Comparison of ENCODE assay signal across 26 cellular contexts in genomic region chr18:37572736-37573135, GRCh38. TPM values are rescaled to one million over a fixed set of nuclear protein-coding genes. Genes with fewer than 3 reads are reported as not detected.
DNase-seq lines count a peak whose midpoint lies in the region; ATAC-seq, FAIRE-seq and TF ChIP-seq lines count a peak whose summit lies in the region.
"Had no signal": no experiment of that assay in that cellular context is flagged by ENCODE, and none has a peak within 500 bp of the region (broad histone marks: within the 10 kb centered on the region; RNA-seq: fewer than 3 reads in every experiment).

No MANE protein-coding gene starts in this region.

- H3K4me2 ChIP-seq in H1 (ENCODE audit: insufficient read depth in 1 of 2, low read depth in 2 of 2, low read length in 2 of 2) = no peak overlapping the region
- H3K4me2 ChIP-seq in neuronal stem cell (ENCODE audit: insufficient read depth, low read length, poor library complexity, severe bottlenecking) = no peak overlapping the region
- H3K4me2 ChIP-seq: BLaER1 treated with 17β-estradiol and CSF1 and Interleukin-3, amounts not matched to agents 10 nM and 100 nM; GM23338 had no signal

- no peak for TF ChIP-seq CTCF in H1 (IDR thresholded peaks at IDR 0.05; ENCODE audit: control extremely low read depth in 1 of 3, insufficient read depth in 1 of 3, low read depth in 1 of 3, low read length in 3 of 3)

- H3K56ac ChIP-seq in H1 (replicated peaks; ENCODE audit: insufficient read length, low read depth, low read length) = no peak overlapping the region

- no peak overlapping the region for H4K8ac ChIP-seq in H1 (ENCODE audit: extremely low read depth, insufficient read depth, low read length)
- H4K8ac ChIP-seq in neuronal stem cell (ENCODE audit: low read depth, low read length) = no peak overlapping the region

- CTCF ChIA-PET in H1 (lab: Charles Lee; ENCODE audit: partially characterized antibody) = no interaction called here

- H3K23ac ChIP-seq in H1 (ENCODE audit: insufficient read length) = no peak overlapping the region
- no peak overlapping the region for H3K23ac ChIP-seq in neuronal stem cell (ENCODE audit: low read depth, low read length, poor library complexity)

- POLR2A ChIA-PET in H1 (lab: Charles Lee; ENCODE audit: partially characterized antibody) = no interaction called here

- no peak for FAIRE-seq in H1 (lab: Jason Lieb, UNC)
- FAIRE-seq: A204.1, GM12878, H54 had no signal

- TF ChIP-seq EP300 in H1 (IDR thresholded peaks at IDR 0.05; ENCODE audit: borderline replicate concordance in 1 of 2, low read depth in 2 of 2, low read length in 2 of 2) = no peak

- H3K4me1 ChIP-seq in H1 (replicated peaks in 1 of 4; ENCODE audit: control insufficient read depth in 3 of 4, insufficient read depth in 4 of 4, low read length in 3 of 4) = peaks cover 14 to 34% (median 18%) of the 10 kb centered on the region in 4 experiments
- peaks cover 0 to 11% of the 10 kb centered on the region in 2 donors for H3K4me1 ChIP-seq in neuronal stem cell (ENCODE audit: control insufficient read depth in 2 of 2, insufficient read depth in 1 of 2, low read depth in 1 of 2, low read length in 2 of 2)

- H4K91ac ChIP-seq in H1 (replicated peaks; ENCODE audit: insufficient read length, low read length) (no peak overlapping the region), neuronal stem cell (ENCODE audit: low read depth, low read length, poor library complexity) (no peak overlapping the region)

- H2AFZ ChIP-seq in H1 (ENCODE audit: low read length) = no peak overlapping the region
- no peak overlapping the region for H2AFZ ChIP-seq in neuronal stem cell (ENCODE audit: low read length)
- H2AFZ ChIP-seq: GM23338 had no signal

- H4K20me1 ChIP-seq in H1 (replicated peaks in 1 of 2; ENCODE audit: control insufficient read depth in 1 of 2, insufficient read depth in 2 of 2, low read length in 2 of 2) = peaks cover 0 to 4% of the 10 kb centered on the region in 2 experiments
- H4K20me1 ChIP-seq: BLaER1 treated with 17β-estradiol and CSF1 and Interleukin-3, amounts not matched to agents 10 nM and 100 nM had no signal

- H2AK5ac ChIP-seq in H1 (ENCODE audit: low read depth, low read length) = no peak overlapping the region
- H2AK5ac ChIP-seq in neuronal stem cell (ENCODE audit: low read depth, low read length) = peak overlapping the region; percentile 56

- H3K4ac ChIP-seq in H1 (replicated peaks; ENCODE audit: insufficient read length, low read depth, low read length) (no peak overlapping the region), neuronal stem cell (ENCODE audit: low read length) (no peak overlapping the region)

- no peak overlapping the region for H3K18ac ChIP-seq in H1 (ENCODE audit: extremely low read depth, low read length)
- H3K18ac ChIP-seq in neuronal stem cell (ENCODE audit: low read length) = no peak overlapping the region

- H3K9me3 ChIP-seq in H1 (ENCODE audit: insufficient read depth in 2 of 2, low read depth in 1 of 2, low read length in 1 of 2) (no peaks in the 10 kb centered on the region), neuronal stem cell (replicated peaks in 1 of 2; ENCODE audit: control insufficient read depth in 2 of 2, insufficient read depth in 1 of 2, low read depth in 1 of 2, low read length in 2 of 2) (no peaks in the 10 kb centered on the region)
- H3K9me3 ChIP-seq: BE2C, HAP-1 had no signal

- H3K4me3 ChIP-seq in H1 (ENCODE audit: extremely low read depth in 1 of 4, insufficient read depth in 2 of 4, low read depth in 3 of 4, low read length in 4 of 4) = no peak overlapping the region
- no peak overlapping the region for H3K4me3 ChIP-seq in neuronal stem cell (ENCODE audit: low read length in 2 of 2)
- H3K4me3 ChIP-seq: BLaER1 treated with 17β-estradiol and CSF1 and Interleukin-3, amounts not matched to agents 10 nM and 100 nM; GM12878; GM23338; HAP-1 had no signal

- no peak overlapping the region for H4K5ac ChIP-seq in H1 (ENCODE audit: insufficient read length, low read depth, low read length)

- 100% methylated on average over 3 of the region's 3 CpGs; no CpG with 5 or more reads in 1 of the 2 experiments for WGBS in H1 (ENCODE audit: extremely low coverage in 1 of 2, insufficient coverage in 1 of 2, insufficient read length in 1 of 2, insufficient replicate concordance in 2 of 2, low coverage in 1 of 2, low lambda C conversion rate in 2 of 2, missing lambda C conversion rate in 1 of 2), 2 experiments
- WGBS in neuronal stem cell (ENCODE audit: extremely low coverage in 2 of 2, insufficient read length in 2 of 2, insufficient replicate concordance in 1 of 2), 2 donors = no CpG with 5 or more reads among the region's 3 CpGs

- DNase-seq in NCI-H82 (lab: John Stamatoyannopoulos, UW) (peak; percentile 5), NCI-H82 treated with DMSO at 0.1 percent for 48 hours (lab: John Stamatoyannopoulos, UW; ENCODE audit: unreplicated experiment) (no peak), NCI-H524 treated with DMSO at 0.1 percent for 48 hours (lab: John Stamatoyannopoulos, UW) (peak; percentile 66), H1 (ENCODE audit: low read depth in 1 of 2, low spot score in 2 of 2) (no peak), neuronal stem cell (ENCODE audit: low spot score) (no peak)
- DNase-seq: AML-193; BE2C; CD4-positive, alpha-beta T cell; CD8-positive, alpha-beta memory T cell; DMS 273 treated with DMSO at 0.1 percent for 48 hours; DMS79; EL; GDM1; HFFc6 had no signal

- no peak for ATAC-seq in HG03097 (IDR thresholded peaks at IDR 0.05; ENCODE audit: low FRiP score, unreplicated experiment)
- ATAC-seq in HG03135 (IDR thresholded peaks at IDR 0.05; ENCODE audit: unreplicated experiment) = no peak
- ATAC-seq in GM18909 (IDR thresholded peaks at IDR 0.05; ENCODE audit: poor library complexity, unreplicated experiment) = no peak
- ATAC-seq: GM12878, GM23338 had no signal

- H2BK20ac ChIP-seq in H1 (ENCODE audit: low read length) = peak overlapping the region; percentile 9; the same call in 1 of the 2 replicates

- H3K27ac ChIP-seq in H1 (ENCODE audit: low read depth, low read length) = no peak overlapping the region
- no peak overlapping the region for H3K27ac ChIP-seq in neuronal stem cell (replicated peaks; ENCODE audit: low read length)
- H3K27ac ChIP-seq: 22Rv1; BLaER1 treated with 17β-estradiol and CSF1 and Interleukin-3, amounts not matched to agents 10 nM and 100 nM had no signal

- H2BK12ac ChIP-seq in H1 (ENCODE audit: low read depth, low read length) (no peak overlapping the region), neuronal stem cell (ENCODE audit: low read length) (no peak overlapping the region)

- TF ChIP-seq POLR2A in H1 (IDR thresholded peaks at IDR 0.05; ENCODE audit: control extremely low read depth in 1 of 2, low read depth in 2 of 2, low read length in 2 of 2) = no peak

- H3K79me1 ChIP-seq in H1 (ENCODE audit: low read depth, low read length) (no peaks in the 10 kb centered on the region), neuronal stem cell (ENCODE audit: low read depth, low read length) (no peaks in the 10 kb centered on the region)

- H3K23me2 ChIP-seq in H1 (ENCODE audit: low read depth, low read length) = no peaks in the 10 kb centered on the region

- no peak for TF ChIP-seq RAD21 in H1 (IDR thresholded peaks at IDR 0.05 in 1 of 2, conservative IDR thresholded peaks at IDR 0.05 in 1 of 2; ENCODE audit: low read depth in 2 of 2, low read length in 2 of 2)

- no peak overlapping the region for H2BK5ac ChIP-seq in H1 (ENCODE audit: low read depth, low read length)
- H2BK5ac ChIP-seq in neuronal stem cell (ENCODE audit: low read length) = no peak overlapping the region

- H3K36me3 ChIP-seq in H1 (ENCODE audit: control insufficient read depth in 2 of 4, insufficient read depth in 4 of 4, low read length in 3 of 4) (no peaks in the 10 kb centered on the region), neuronal stem cell (replicated peaks in 1 of 2; ENCODE audit: control insufficient read depth in 2 of 2, insufficient read depth in 2 of 2, low read length in 2 of 2) (no peaks in the 10 kb centered on the region)
- H3K36me3 ChIP-seq: BE2C; BLaER1 treated with 17β-estradiol and CSF1 and Interleukin-3, amounts not matched to agents 10 nM and 100 nM; HAP-1 had no signal

- H3K14ac ChIP-seq in H1 (ENCODE audit: insufficient read length) (no peak overlapping the region), neuronal stem cell (ENCODE audit: low read length) (no peak overlapping the region)

- H3K9ac ChIP-seq in H1 (replicated peaks in 1 of 4; ENCODE audit: extremely low read depth in 1 of 4, low read depth in 3 of 4, low read length in 3 of 4) (no peak overlapping the region), neuronal stem cell (ENCODE audit: low read depth, low read length, poor library complexity) (no peak overlapping the region)
- H3K9ac ChIP-seq: BLaER1 treated with 17β-estradiol and CSF1 and Interleukin-3, amounts not matched to agents 10 nM and 100 nM had no signal

- H3K27me3 ChIP-seq in H1 (replicated peaks in 1 of 4; ENCODE audit: control insufficient read depth in 3 of 4, extremely low read depth in 1 of 4, insufficient read depth in 3 of 4, low read length in 3 of 4) (peaks cover 16 to 31% (median 27%) of the 10 kb centered on the region in 4 experiments), neuronal stem cell (ENCODE audit: control insufficient read depth in 3 of 3, insufficient read depth in 3 of 3, low read depth in 1 of 3, low read length in 3 of 3) (peaks cover 3 to 40% (median 23%) of the 10 kb centered on the region in 3 experiments)
- H3K27me3 ChIP-seq: BE2C; BLaER1 treated with 17β-estradiol and CSF1 and Interleukin-3, amounts not matched to agents 10 nM and 100 nM had no signal

- no peak overlapping the region for H2BK120ac ChIP-seq in H1 (replicated peaks; ENCODE audit: low read depth, low read length)
- no peak overlapping the region for H2BK120ac ChIP-seq in neuronal stem cell (ENCODE audit: low read depth, low read length)

- no peaks in the 10 kb centered on the region for H3K79me2 ChIP-seq in H1 (ENCODE audit: control insufficient read depth in 1 of 2, insufficient read depth in 2 of 2, low read length in 2 of 2)

- H2BK15ac ChIP-seq in H1 (ENCODE audit: low read length) (no peak overlapping the region), neuronal stem cell (ENCODE audit: low read length) (no peak overlapping the region)

RNA-seq across cellular contexts. Expression of gene CELF4, which starts 7.1 kb away (rescaled TPM):
- total RNA-seq in H1 (2021; fragmentation: NEBNext Ultra II Directional; extraction: Animal tissue kit (Norgen Biotek cat#: 25700)) = 3.3 and 3.4 TPM in 2 replicates
- 1.6 and 2.8 TPM in 2 replicates for polyA plus RNA-seq in H1 (2011; rRNA removed)
- 1.6 TPM for polyA plus RNA-seq in H1 (2011; cell fraction: cytosol; rRNA removed)
- 4.1 TPM for polyA plus RNA-seq in H1 (2011; cell fraction: nucleus; rRNA removed)
- polyA plus RNA-seq in H1 (2012, experiment 1 of 2) = 1.6 to 3.7 TPM (median 2.9 TPM) in 4 replicates
- polyA plus RNA-seq in H1 (2012, experiment 2 of 2) = 1.5 TPM
- polyA plus RNA-seq in H1 (2013, experiment 1 of 2) = 11.9 TPM
- 11.2 TPM for polyA plus RNA-seq in H1 (2013, experiment 2 of 2)
- 0.63 and 0.93 TPM in 2 replicates for polyA minus RNA-seq in H1 (2011; rRNA and poly(A)+ RNA removed)
- 1.4 TPM for polyA minus RNA-seq in H1 (2011; cell fraction: cytosol; rRNA and poly(A)+ RNA removed)
- 5.7 TPM for polyA minus RNA-seq in H1 (2011; cell fraction: nucleus; rRNA and poly(A)+ RNA removed)
- 8.5 TPM for polyA plus RNA-seq in neuronal stem cell (2013, experiment 1 of 2)
- 10.2 TPM for polyA plus RNA-seq in neuronal stem cell (2013, experiment 2 of 2)
- total RNA-seq: CD4-positive, alpha-beta T cell; CD8-positive, alpha-beta memory T cell; GM12878; HFFc6 had no signal
- polyA plus RNA-seq: AG04450; CD14-positive monocyte; CD8-positive, alpha-beta memory T cell had no signal

Comparison
In these comparisons a context has a peak if more than half of its experiments do, and no peak if none do; other contexts are left out.
1. DNase-seq: peak in NCI-H82 (single experiment) and NCI-H524 treated with DMSO at 0.1 percent for 48 hours (single experiment); none in NCI-H82 treated with DMSO at 0.1 percent for 48 hours (single experiment), H1 (0 of 2) and neuronal stem cell (single experiment).